In genomic region chr12:1591029-1591428, GRCh38 we compare ENCODE assay signal across 8 cellular contexts. TPM values are rescaled to one million over a fixed set of nuclear protein-coding genes. Genes with fewer than 3 reads are reported as not detected.
DNase-seq lines count a peak whose midpoint lies in the region; ATAC-seq lines count a peak whose summit lies in the region.

No MANE protein-coding gene starts in this region.

- H3K4me1 ChIP-seq in trophoblast cell (ENCODE audit: control insufficient read depth in 1 of 2, insufficient read depth in 2 of 2, low read length in 2 of 2): peaks cover 15 to 26% of the 10 kb centered on the region in 2 experiments

- peak; percentile 16 for ATAC-seq in effector memory CD8-positive, alpha-beta T cell (replicated peaks)
- ATAC-seq in GM21390 (IDR thresholded peaks at IDR 0.05; ENCODE audit: unreplicated experiment): no peak

- H2BK5ac ChIP-seq in trophoblast cell (ENCODE audit: low read depth, low read length, poor library complexity): no peak overlapping the region

- no peak overlapping the region for H3K14ac ChIP-seq in trophoblast cell (ENCODE audit: low read length)

- no peak overlapping the region for H2AK5ac ChIP-seq in trophoblast cell (ENCODE audit: low read length)

- H3K23ac ChIP-seq in trophoblast cell (ENCODE audit: low read length): no peak overlapping the region

- H3K27me3 Mint-ChIP-seq in effector memory CD8-positive, alpha-beta T cell: no peaks in the 10 kb centered on the region

- H2BK120ac ChIP-seq in trophoblast cell (ENCODE audit: insufficient read depth, low read length, poor library complexity): no peak overlapping the region

- peak overlapping the region; percentile 6 to 72 for H3K27ac Mint-ChIP-seq in effector memory CD8-positive, alpha-beta T cell

- no peak overlapping the region for H3K27ac ChIP-seq in trophoblast cell (ENCODE audit: low read depth, low read length)

- no peak overlapping the region for H2BK12ac ChIP-seq in trophoblast cell (ENCODE audit: low read length)

- WGBS in trophoblast cell (ENCODE audit: extremely low coverage, insufficient coverage, insufficient read length): no CpG with 5 or more reads among the region's 4 CpGs

- no peak overlapping the region for H3K18ac ChIP-seq in trophoblast cell (ENCODE audit: low read length)

- no peaks in the 10 kb centered on the region for H3K27me3 ChIP-seq in trophoblast cell (ENCODE audit: insufficient read depth, low read length)

- no peak overlapping the region for H4K12ac ChIP-seq in trophoblast cell (ENCODE audit: low read depth, low read length)

- peaks cover 7% of the 10 kb centered on the region for H3K79me1 ChIP-seq in trophoblast cell (ENCODE audit: low read length)

- no peak overlapping the region for H2AFZ ChIP-seq in trophoblast cell (ENCODE audit: insufficient read depth, low read length, poor library complexity)

- peaks cover 54% of the 10 kb centered on the region for H3K36me3 Mint-ChIP-seq in effector memory CD8-positive, alpha-beta T cell (ENCODE audit: insufficient read depth)

- peak overlapping the region; percentile 89 for H3K4me3 Mint-ChIP-seq in effector memory CD8-positive, alpha-beta T cell

- H3K9ac ChIP-seq in trophoblast cell (ENCODE audit: low read length): no peak overlapping the region

- no peak overlapping the region for H4K8ac ChIP-seq in trophoblast cell (ENCODE audit: low read depth, low read length)

- DNase-seq in NCI-H2107 treated with DMSO at 0.1 percent for 48 hours (lab: John Stamatoyannopoulos, UW; ENCODE audit: unreplicated experiment) (peak; percentile 42), NCI-H2107 (lab: John Stamatoyannopoulos, UW) (no peak), SW480 (ENCODE audit: low spot score) (peak; percentile 58), trophoblast cell (no peak), Kasumi-1 (lab: John Stamatoyannopoulos, UW) (no peak), amygdala (lab: John Stamatoyannopoulos, UW) (no peak)
- peak; percentile 35 to 43 (median 42) for DNase-seq in effector memory CD8-positive, alpha-beta T cell

- H3K4ac ChIP-seq in trophoblast cell (ENCODE audit: low read depth, low read length): no peak overlapping the region

- H3K79me2 ChIP-seq in trophoblast cell (ENCODE audit: control insufficient read depth, insufficient read depth, low read length, poor library complexity): peaks cover 3% of the 10 kb centered on the region

- no peak overlapping the region for H3K4me3 ChIP-seq in trophoblast cell (ENCODE audit: low read depth, low read length)

- no peaks in the 10 kb centered on the region for H3K9me3 ChIP-seq in trophoblast cell (ENCODE audit: insufficient read depth, low read depth, low read length)

- no peaks in the 10 kb centered on the region for H3K9me3 Mint-ChIP-seq in effector memory CD8-positive, alpha-beta T cell

- peak overlapping the region; percentile 41 for H3K4me2 ChIP-seq in trophoblast cell (ENCODE audit: low read length)

- H4K91ac ChIP-seq in trophoblast cell (ENCODE audit: low read depth, low read length): no peak overlapping the region

- H3K4me1 Mint-ChIP-seq in effector memory CD8-positive, alpha-beta T cell (ENCODE audit: low read depth in 2 of 2): peaks cover 55 to 62% of the 10 kb centered on the region in 2 donors

- H3K36me3 ChIP-seq in trophoblast cell (ENCODE audit: control insufficient read depth in 1 of 2, insufficient read depth in 2 of 2, low read length in 2 of 2): peaks cover 0 to 2% of the 10 kb centered on the region in 2 experiments

RNA-seq across cellular contexts. Expression of gene FBXL14, which starts 3.4 kb away (rescaled TPM):
- 3.3 and 3.9 TPM in 2 replicates for polyA plus RNA-seq in trophoblast cell (2013)

RNA-seq across cellular contexts. Expression of gene WNT5B, which starts 38.0 kb away (rescaled TPM):
- 15.8 and 15.9 TPM in 2 replicates for polyA plus RNA-seq in trophoblast cell (2013)

Comparison
In these comparisons a context has a peak if more than half of its experiments do, and no peak if none do; other contexts are left out.
1. DNase-seq: peak in NCI-H2107 treated with DMSO at 0.1 percent for 48 hours (single experiment), SW480 (single experiment) and effector memory CD8-positive, alpha-beta T cell (3 of 3); none in NCI-H2107 (single experiment), trophoblast cell (0 of 2), Kasumi-1 (0 of 2) and amygdala (0 of 56).